In the genomic region with DNA sequence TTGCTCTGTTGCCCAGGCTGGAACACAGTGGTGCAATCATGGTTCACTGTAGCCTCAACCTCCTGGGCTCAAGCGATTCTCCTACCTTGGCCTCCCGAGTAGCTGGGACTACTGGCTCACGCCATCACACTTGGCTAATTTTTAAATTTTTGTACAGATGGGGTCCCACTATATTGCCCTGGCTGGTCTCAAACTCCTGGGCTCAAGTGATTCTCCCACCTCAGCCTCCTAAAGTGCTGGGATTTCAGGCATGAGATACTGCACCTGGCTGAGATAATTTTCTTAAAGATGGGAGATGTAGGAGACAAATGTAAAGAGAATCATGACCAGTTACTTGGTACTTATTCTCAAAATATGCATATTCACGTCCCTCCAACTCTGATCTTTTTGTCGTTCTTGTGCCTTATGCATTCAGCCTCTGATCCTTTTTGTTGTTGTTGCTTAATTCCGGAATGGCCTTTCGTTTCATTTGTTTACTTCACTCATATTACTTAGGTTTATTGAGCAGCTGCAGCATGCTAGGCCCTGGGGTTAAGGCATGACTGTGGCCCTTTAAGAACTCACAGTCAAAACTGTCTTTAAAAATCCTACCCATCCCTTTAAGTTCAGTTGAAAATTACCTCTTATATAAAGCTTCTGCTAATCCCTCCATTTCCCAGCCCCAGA, we compare ENCODE assay signal across 17 cellular contexts.
"Had no signal": no experiment of that assay in that cellular context is flagged by ENCODE, and none has a peak within 500 bp of the region (broad histone marks: within the 10 kb centered on the region; RNA-seq: fewer than 3 reads in every experiment).

No MANE protein-coding gene starts in this region.

- H3K27ac ChIP-seq: gastroesophageal sphincter, heart right ventricle, prostate gland, spleen had no signal

- H3K4me1 Mint-ChIP-seq: memory B cell; stimulated activated naive CD8-positive, alpha-beta T cell treated with anti-CD3 and anti-CD28 coated beads, Interleukin-15, amount 100 ng/mL, for 72 hours had no signal

- H3K36me3 ChIP-seq: gastroesophageal sphincter, prostate gland, spleen had no signal

- H3K9me3 ChIP-seq: gastroesophageal sphincter, heart right ventricle, prostate gland, spleen had no signal

- H3K27ac Mint-ChIP-seq: activated naive CD8-positive, alpha-beta T cell treated with anti-CD3 and anti-CD28 coated beads for 36 hours; activated T-helper 1 cell treated with anti-CD3 and anti-CD28 coated beads, Interleukin-12 subunit alpha, Interleukin-12 subunit beta, Interleukin-2, Interleukin-4 antibody, amounts not matched to agents 30 ng/mL and 10 ng/mL and 1 ng/mL, durations not matched to agents 14 hours and 24 hours and 36 hours; memory B cell; stimulated activated naive CD8-positive, alpha-beta T cell treated with anti-CD3 and anti-CD28 coated beads, Interleukin-15, amount 100 ng/mL, for 72 hours had no signal

- DNase-seq: activated CD4-positive, CD25-positive, alpha-beta regulatory T cell treated with anti-CD3 and anti-CD28 coated beads, Interleukin-2, amount 50 U/mL, for 72 hours; activated naive CD8-positive, alpha-beta T cell treated with anti-CD3 and anti-CD28 coated beads for 36 hours; central memory CD4-positive, alpha-beta T cell; cortex of kidney; effector CD4-positive, alpha-beta T cell; heart right ventricle; islet precursor cell; occipital lobe; right cardiac atrium; spleen; stimulated activated naive CD8-positive, alpha-beta T cell treated with anti-CD3 and anti-CD28 coated beads, Interleukin-15, amount 100 ng/mL, for 72 hours had no signal

- H3K9me3 Mint-ChIP-seq: activated naive CD8-positive, alpha-beta T cell treated with anti-CD3 and anti-CD28 coated beads for 36 hours; activated T-helper 1 cell treated with anti-CD3 and anti-CD28 coated beads, Interleukin-12 subunit alpha, Interleukin-12 subunit beta, Interleukin-2, Interleukin-4 antibody, amounts not matched to agents 30 ng/mL and 10 ng/mL and 1 ng/mL, durations not matched to agents 14 hours and 24 hours and 36 hours; brain; memory B cell; nephron; stimulated activated naive CD8-positive, alpha-beta T cell treated with anti-CD3 and anti-CD28 coated beads, Interleukin-15, amount 100 ng/mL, for 72 hours had no signal

- H3K4me3 Mint-ChIP-seq: activated naive CD8-positive, alpha-beta T cell treated with anti-CD3 and anti-CD28 coated beads for 36 hours; activated T-helper 1 cell treated with anti-CD3 and anti-CD28 coated beads, Interleukin-12 subunit alpha, Interleukin-12 subunit beta, Interleukin-2, Interleukin-4 antibody, amounts not matched to agents 30 ng/mL and 10 ng/mL and 1 ng/mL, durations not matched to agents 14 hours and 24 hours and 36 hours; memory B cell; nephron; stimulated activated naive CD8-positive, alpha-beta T cell treated with anti-CD3 and anti-CD28 coated beads, Interleukin-15, amount 100 ng/mL, for 72 hours had no signal

- H3K36me3 Mint-ChIP-seq: activated naive CD8-positive, alpha-beta T cell treated with anti-CD3 and anti-CD28 coated beads for 36 hours had no signal

- H3K27me3 Mint-ChIP-seq: activated naive CD8-positive, alpha-beta T cell treated with anti-CD3 and anti-CD28 coated beads for 36 hours; memory B cell; stimulated activated naive CD8-positive, alpha-beta T cell treated with anti-CD3 and anti-CD28 coated beads, Interleukin-15, amount 100 ng/mL, for 72 hours had no signal

- H3K4me3 ChIP-seq: gastroesophageal sphincter, heart right ventricle, prostate gland, spleen had no signal

- ATAC-seq: gastroesophageal sphincter; heart right ventricle; right cardiac atrium; stimulated activated naive CD8-positive, alpha-beta T cell treated with anti-CD3 and anti-CD28 coated beads, Interleukin-15, amount 100 ng/mL, for 72 hours had no signal

- H3K27me3 ChIP-seq: gastroesophageal sphincter, heart right ventricle, spleen had no signal
